In the genomic region with DNA sequence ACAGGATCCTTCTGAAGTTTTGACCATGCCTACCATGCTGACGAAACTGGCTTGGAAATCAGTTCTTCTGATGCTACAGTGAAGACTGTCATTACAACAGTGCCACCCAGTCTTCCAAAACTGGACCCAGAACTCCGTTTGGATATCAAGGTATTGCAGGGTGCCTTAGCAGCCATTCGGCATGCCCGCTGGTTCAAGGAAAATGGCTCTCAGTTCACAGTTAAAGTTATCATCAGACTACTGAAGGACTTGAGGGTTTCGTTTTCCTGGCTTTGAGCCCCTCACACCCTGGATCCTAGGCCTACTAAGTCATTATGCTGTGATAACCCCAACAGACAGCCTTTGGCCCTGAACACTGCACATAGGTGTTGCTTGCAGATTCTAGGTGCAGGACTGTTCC, we compare ENCODE assay signal across 25 cellular contexts.
"Had no signal": no experiment of that assay in that cellular context is flagged by ENCODE, and none has a peak within 500 bp of the region (broad histone marks: within the 10 kb centered on the region; RNA-seq: fewer than 3 reads in every experiment).

No MANE protein-coding gene starts in this region.

- H3K4me1 ChIP-seq: colonic mucosa, foreskin keratinocyte, lower lobe of right lung had no signal

- DNase-seq: colonic mucosa; cortex of kidney; effector CD8-positive, alpha-beta T cell; effector memory CD8-positive, alpha-beta T cell; endodermal cell; erythroblast; foreskin keratinocyte; heart left ventricle; hypothalamus; immature natural killer cell; islet precursor cell; kidney; kidney glomerular epithelial cell; left colon; left ventricle myocardium inferior; lower lobe of right lung; mesenchymal stem cell; mucosa of descending colon; naive B cell; naive thymus-derived CD8-positive, alpha-beta T cell had no signal

- H3K4me3 ChIP-seq: colonic mucosa, gastroesophageal sphincter, heart left ventricle, hepatocyte, left ventricle myocardium inferior, lower lobe of right lung, mucosa of descending colon had no signal

- ATAC-seq: effector memory CD8-positive, alpha-beta T cell; esophagus mucosa; foreskin keratinocyte; gastroesophageal sphincter; left colon; left lobe of liver; mucosa of descending colon; naive thymus-derived CD8-positive, alpha-beta T cell had no signal

- H3K4me2 ChIP-seq: hepatocyte had no signal

- H3K27me3 ChIP-seq: colonic mucosa, foreskin keratinocyte, gastroesophageal sphincter, heart left ventricle, hepatocyte had no signal

- H3K27ac ChIP-seq: colonic mucosa, epithelial cell of prostate, foreskin keratinocyte, gastroesophageal sphincter, heart left ventricle, hepatocyte, left ventricle myocardium inferior, lower lobe of right lung had no signal

- H2AFZ ChIP-seq: hepatocyte had no signal

- H3K36me3 ChIP-seq: colonic mucosa, gastroesophageal sphincter, heart left ventricle, left ventricle myocardium inferior, lower lobe of right lung had no signal

- H3K9me3 ChIP-seq: colonic mucosa, gastroesophageal sphincter, heart left ventricle, left ventricle myocardium inferior, lower lobe of right lung, mucosa of descending colon had no signal
